1 cellular context compared by ENCODE assay signal in genomic region chr20:51661609-51662178, GRCh38.
A peak's percentile ranks its signal among the peaks of the same experiment; 100 is the strongest.
TF ChIP-seq lines count a peak whose summit lies in the region.

No MANE protein-coding gene starts in this region.

TF ChIP-seq in HepG2, 621 proteins besides CTCF, POLR2A, EP300 and RAD21 (continued from another document and continues in another):
- TF ChIP-seq ZNF609 (CRISPR knock-in tag; IDR thresholded peaks at IDR 0.05; ENCODE audit: borderline replicate concordance): peak; percentile 60; the same call in 1 of the 2 replicates
- TF ChIP-seq NFE2L1 (CRISPR knock-in tag; IDR thresholded peaks at IDR 0.05; ENCODE audit: borderline replicate concordance): no peak
- TF ChIP-seq ZBTB21 (CRISPR knock-in tag; IDR thresholded peaks at IDR 0.05): peak; percentile 19; the same call in 1 of the 2 replicates
- TF ChIP-seq CHD4 (IDR thresholded peaks at IDR 0.05; ENCODE audit: borderline replicate concordance, low read length): no peak
- TF ChIP-seq SIX4 (CRISPR knock-in tag; IDR thresholded peaks at IDR 0.05): peak; percentile 70
- peak; percentile 75 for TF ChIP-seq NR2F6 (IDR thresholded peaks at IDR 0.05)
- TF ChIP-seq NR2F6 (CRISPR knock-in tag; IDR thresholded peaks at IDR 0.05): peak; percentile 80
- TF ChIP-seq ZNF562 (CRISPR knock-in tag; IDR thresholded peaks at IDR 0.05; ENCODE audit: borderline replicate concordance): no peak
- peak; percentile 53; the same call in 1 of the 2 replicates for TF ChIP-seq HMGXB3 (CRISPR knock-in tag; IDR thresholded peaks at IDR 0.05; ENCODE audit: borderline replicate concordance)
- no peak for TF ChIP-seq ZNF720 (CRISPR knock-in tag; IDR thresholded peaks at IDR 0.05)
- no peak for TF ChIP-seq THAP9 (CRISPR knock-in tag; IDR thresholded peaks at IDR 0.05; ENCODE audit: borderline replicate concordance)
- TF ChIP-seq ZNF484 (CRISPR knock-in tag; IDR thresholded peaks at IDR 0.05; ENCODE audit: borderline replicate concordance, low read depth): no peak
- no peak for TF ChIP-seq ZNF296 (CRISPR knock-in tag; conservative IDR thresholded peaks at IDR 0.05)
- no peak for TF ChIP-seq IKZF4 (CRISPR knock-in tag; IDR thresholded peaks at IDR 0.05; ENCODE audit: borderline replicate concordance, low read depth, not compliant biosample characterization)
- peak; percentile 57; the same call in 1 of the 2 replicates for TF ChIP-seq SOX13 (IDR thresholded peaks at IDR 0.05)
- TF ChIP-seq SOX13 (CRISPR knock-in tag; conservative IDR thresholded peaks at IDR 0.05 in 1 of 2, IDR thresholded peaks at IDR 0.05 in 1 of 2): peak in 1 of 2 experiments; percentile 70; a peak in 1 of 4 replicates
- no peak for TF ChIP-seq ZNF354B (CRISPR knock-in tag; IDR thresholded peaks at IDR 0.05)
- TF ChIP-seq JUNB (CRISPR knock-in tag; IDR thresholded peaks at IDR 0.05; ENCODE audit: borderline replicate concordance): peak; percentile 97
- TF ChIP-seq BRCA1 (CRISPR knock-in tag; IDR thresholded peaks at IDR 0.05): no peak
- no peak for TF ChIP-seq ARID2 (CRISPR knock-in tag; IDR thresholded peaks at IDR 0.05; ENCODE audit: borderline replicate concordance)
- no peak for TF ChIP-seq ZNF773 (CRISPR knock-in tag; IDR thresholded peaks at IDR 0.05; ENCODE audit: borderline replicate concordance)
- TF ChIP-seq ISX (CRISPR knock-in tag; conservative IDR thresholded peaks at IDR 0.05): no peak
- no peak for TF ChIP-seq ZBTB7B (CRISPR knock-in tag; IDR thresholded peaks at IDR 0.05)
- no peak for TF ChIP-seq TIGD3 (CRISPR knock-in tag; IDR thresholded peaks at IDR 0.05; ENCODE audit: borderline replicate concordance)
- TF ChIP-seq ZSCAN29 (CRISPR knock-in tag; conservative IDR thresholded peaks at IDR 0.05): no peak
- peak; percentile 62; the same call in 1 of the 2 replicates for TF ChIP-seq SP5 (CRISPR knock-in tag; IDR thresholded peaks at IDR 0.05; ENCODE audit: borderline replicate concordance, low read depth)
- TF ChIP-seq PLRG1 (conservative IDR thresholded peaks at IDR 0.05): no peak
- TF ChIP-seq IKZF1 (IDR thresholded peaks at IDR 0.05): no peak
- no peak for TF ChIP-seq PHF20 (CRISPR knock-in tag; IDR thresholded peaks at IDR 0.05)
- peak; percentile 58; the same call in 1 of the 2 replicates for TF ChIP-seq KAT8 (CRISPR knock-in tag; IDR thresholded peaks at IDR 0.05)
- TF ChIP-seq MIXL1 (CRISPR knock-in tag; IDR thresholded peaks at IDR 0.05): no peak
- peak; percentile 83 for TF ChIP-seq ISL2 (CRISPR knock-in tag; IDR thresholded peaks at IDR 0.05)
- no peak for TF ChIP-seq GPBP1L1 (CRISPR knock-in tag; IDR thresholded peaks at IDR 0.05)
- no peak for TF ChIP-seq GFI1 (CRISPR knock-in tag; IDR thresholded peaks at IDR 0.05; ENCODE audit: borderline replicate concordance)
- TF ChIP-seq ZNF160 (CRISPR knock-in tag; IDR thresholded peaks at IDR 0.05): no peak
- TF ChIP-seq ATF3 (CRISPR knock-in tag; IDR thresholded peaks at IDR 0.05): peak; percentile 94
- TF ChIP-seq ZFP90 (CRISPR knock-in tag; IDR thresholded peaks at IDR 0.05; ENCODE audit: borderline replicate concordance): no peak
- no peak for TF ChIP-seq HDAC1 (CRISPR knock-in tag; IDR thresholded peaks at IDR 0.05)
- TF ChIP-seq GMEB1 (CRISPR knock-in tag; IDR thresholded peaks at IDR 0.05; ENCODE audit: borderline replicate concordance): no peak
- no peak for TF ChIP-seq MIER2 (CRISPR knock-in tag; IDR thresholded peaks at IDR 0.05)
- TF ChIP-seq TBX3 (IDR thresholded peaks at IDR 0.05; ENCODE audit: borderline replicate concordance): peak; percentile 90
- TF ChIP-seq PBX3 (CRISPR knock-in tag; IDR thresholded peaks at IDR 0.05; ENCODE audit: borderline replicate concordance): no peak
- no peak for TF ChIP-seq GZF1 (CRISPR knock-in tag; IDR thresholded peaks at IDR 0.05)
- TF ChIP-seq JDP2 (CRISPR knock-in tag; IDR thresholded peaks at IDR 0.05; ENCODE audit: borderline replicate concordance): no peak
- peak; percentile 98 for TF ChIP-seq TFAP4 (IDR thresholded peaks at IDR 0.05; ENCODE audit: borderline replicate concordance, low read depth)
- no peak for TF ChIP-seq ZNF816 (CRISPR knock-in tag; IDR thresholded peaks at IDR 0.05; ENCODE audit: borderline replicate concordance)
- no peak for TF ChIP-seq DNMT1 (CRISPR knock-in tag; IDR thresholded peaks at IDR 0.05)
- TF ChIP-seq CBX2 (IDR thresholded peaks at IDR 0.05; ENCODE audit: low read depth, low read length): no peak
- no peak for TF ChIP-seq CBX2 (CRISPR knock-in tag; IDR thresholded peaks at IDR 0.05; ENCODE audit: low read depth)
